ENCODE assay signal across 20 cellular contexts in the genomic region with DNA sequence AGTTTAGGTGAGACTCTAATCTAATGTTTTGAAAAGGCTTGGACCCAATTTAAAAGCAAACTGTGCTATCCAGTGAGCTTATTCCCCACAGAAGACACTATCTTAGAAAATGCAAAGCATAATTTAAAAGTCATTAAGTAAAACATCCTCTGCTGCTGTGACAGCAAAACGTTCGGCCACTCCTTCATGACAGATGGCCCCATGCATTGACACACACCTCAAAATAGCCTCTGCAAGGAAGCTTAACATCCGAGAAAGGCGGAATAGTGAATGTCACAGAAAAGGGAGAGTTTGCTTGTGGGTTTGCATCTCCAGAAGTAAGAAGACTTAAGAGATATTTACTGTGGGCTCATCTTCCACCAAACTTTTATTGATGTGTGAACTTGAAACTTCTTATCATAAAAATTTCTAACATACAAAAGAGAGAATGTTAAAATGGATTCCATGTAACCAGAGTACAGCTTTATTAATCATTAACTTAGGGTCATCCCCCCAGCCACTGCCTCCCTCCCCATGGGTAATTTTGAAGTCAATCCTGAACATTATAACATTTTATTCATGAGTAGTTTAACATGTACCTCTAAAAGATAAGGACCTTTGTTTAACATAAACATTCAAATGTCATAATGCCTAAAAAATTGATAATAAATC.
DNase-seq lines count a peak whose midpoint lies in the region; ATAC-seq and TF ChIP-seq lines count a peak whose summit lies in the region.
"Had no signal": no experiment of that assay in that cellular context is flagged by ENCODE, and none has a peak within 500 bp of the region (broad histone marks: within the 10 kb centered on the region; RNA-seq: fewer than 3 reads in every experiment).

No MANE protein-coding gene starts in this region.

- peaks cover 64% of the 10 kb centered on the region for H3K4me1 Mint-ChIP-seq in nephron progenitor cell

- ATAC-seq in HG03432 (IDR thresholded peaks at IDR 0.05; ENCODE audit: unreplicated experiment): peak; percentile 32
- ATAC-seq in HG02678 (IDR thresholded peaks at IDR 0.05; ENCODE audit: unreplicated experiment): no peak
- no peak for ATAC-seq in HG03469 (IDR thresholded peaks at IDR 0.05; ENCODE audit: unreplicated experiment)
- ATAC-seq: activated naive CD8-positive, alpha-beta T cell treated with anti-CD3 and anti-CD28 coated beads, Interleukin-2, amount 50 U/mL, for 24 hours; left lobe of liver; T-cell had no signal

- DNase-seq in GF-D8 (lab: John Stamatoyannopoulos, UW) (peak; percentile 18), nephron progenitor cell (no peak), activated gamma-delta T cell treated with Interleukin-2 at 50 U/mL for 16 hours (no peak), NCI-H2081 (lab: John Stamatoyannopoulos, UW) (no peak)
- DNase-seq: activated CD8-positive, alpha-beta memory T cell treated with anti-CD3 and anti-CD28 coated beads, Interleukin-2, amount 50 U/mL, for 4 hours; activated effector memory CD4-positive, alpha-beta T cell treated with Interleukin-2 at 50 U/mL for 16 hours; activated naive CD8-positive, alpha-beta T cell treated with anti-CD3 and anti-CD28 coated beads, Interleukin-2, amount 50 U/mL, for 24 hours; CD4-positive, alpha-beta T cell; DMS79 treated with DMSO at 0.1 percent for 48 hours; endodermal cell; NCI-H510A treated with DMSO at 0.1 percent for 48 hours; SIG-M5; stimulated activated naive CD4-positive, alpha-beta T cell; T-cell had no signal

- no peak overlapping the region for H3K4me3 Mint-ChIP-seq in nephron progenitor cell
- H3K4me3 Mint-ChIP-seq: brain; CD4-positive, alpha-beta T cell; endodermal cell; T-cell had no signal

- H3K27ac ChIP-seq in VCaP: peak overlapping the region; percentile 73

- TF ChIP-seq CTCF in VCaP (conservative IDR thresholded peaks at IDR 0.05) (no peak), nephron progenitor cell (IDR thresholded peaks at IDR 0.05) (no peak)

- H3K36me3 Mint-ChIP-seq in nephron progenitor cell (ENCODE audit: low read depth): peaks cover 4% of the 10 kb centered on the region
- H3K36me3 Mint-ChIP-seq: brain, T-cell had no signal

- H3K27ac Mint-ChIP-seq in nephron progenitor cell: peak overlapping the region; percentile 37
- H3K27ac Mint-ChIP-seq: activated naive CD8-positive, alpha-beta T cell treated with anti-CD3 and anti-CD28 coated beads, Interleukin-2, amount 50 U/mL, for 24 hours; CD4-positive, alpha-beta T cell; endodermal cell; T-cell had no signal

- peaks cover 6% of the 10 kb centered on the region for H3K27me3 Mint-ChIP-seq in nephron progenitor cell (ENCODE audit: low read depth, poor library complexity)

- peaks cover 12% of the 10 kb centered on the region for H3K9me3 Mint-ChIP-seq in nephron progenitor cell
- H3K9me3 Mint-ChIP-seq: activated naive CD8-positive, alpha-beta T cell treated with anti-CD3 and anti-CD28 coated beads, Interleukin-2, amount 50 U/mL, for 24 hours; CD4-positive, alpha-beta T cell; T-cell had no signal
